Comparison of ENCODE assay signal across 1 cellular context in genomic region chr7:78496226-78496625, GRCh38.
TF ChIP-seq lines count a peak whose summit lies in the region.

No MANE protein-coding gene starts in this region.

TF ChIP-seq in GM23338, 12 proteins besides CTCF, POLR2A, EP300 and RAD21 (continued from another document):
- TF ChIP-seq, protein P1, sequence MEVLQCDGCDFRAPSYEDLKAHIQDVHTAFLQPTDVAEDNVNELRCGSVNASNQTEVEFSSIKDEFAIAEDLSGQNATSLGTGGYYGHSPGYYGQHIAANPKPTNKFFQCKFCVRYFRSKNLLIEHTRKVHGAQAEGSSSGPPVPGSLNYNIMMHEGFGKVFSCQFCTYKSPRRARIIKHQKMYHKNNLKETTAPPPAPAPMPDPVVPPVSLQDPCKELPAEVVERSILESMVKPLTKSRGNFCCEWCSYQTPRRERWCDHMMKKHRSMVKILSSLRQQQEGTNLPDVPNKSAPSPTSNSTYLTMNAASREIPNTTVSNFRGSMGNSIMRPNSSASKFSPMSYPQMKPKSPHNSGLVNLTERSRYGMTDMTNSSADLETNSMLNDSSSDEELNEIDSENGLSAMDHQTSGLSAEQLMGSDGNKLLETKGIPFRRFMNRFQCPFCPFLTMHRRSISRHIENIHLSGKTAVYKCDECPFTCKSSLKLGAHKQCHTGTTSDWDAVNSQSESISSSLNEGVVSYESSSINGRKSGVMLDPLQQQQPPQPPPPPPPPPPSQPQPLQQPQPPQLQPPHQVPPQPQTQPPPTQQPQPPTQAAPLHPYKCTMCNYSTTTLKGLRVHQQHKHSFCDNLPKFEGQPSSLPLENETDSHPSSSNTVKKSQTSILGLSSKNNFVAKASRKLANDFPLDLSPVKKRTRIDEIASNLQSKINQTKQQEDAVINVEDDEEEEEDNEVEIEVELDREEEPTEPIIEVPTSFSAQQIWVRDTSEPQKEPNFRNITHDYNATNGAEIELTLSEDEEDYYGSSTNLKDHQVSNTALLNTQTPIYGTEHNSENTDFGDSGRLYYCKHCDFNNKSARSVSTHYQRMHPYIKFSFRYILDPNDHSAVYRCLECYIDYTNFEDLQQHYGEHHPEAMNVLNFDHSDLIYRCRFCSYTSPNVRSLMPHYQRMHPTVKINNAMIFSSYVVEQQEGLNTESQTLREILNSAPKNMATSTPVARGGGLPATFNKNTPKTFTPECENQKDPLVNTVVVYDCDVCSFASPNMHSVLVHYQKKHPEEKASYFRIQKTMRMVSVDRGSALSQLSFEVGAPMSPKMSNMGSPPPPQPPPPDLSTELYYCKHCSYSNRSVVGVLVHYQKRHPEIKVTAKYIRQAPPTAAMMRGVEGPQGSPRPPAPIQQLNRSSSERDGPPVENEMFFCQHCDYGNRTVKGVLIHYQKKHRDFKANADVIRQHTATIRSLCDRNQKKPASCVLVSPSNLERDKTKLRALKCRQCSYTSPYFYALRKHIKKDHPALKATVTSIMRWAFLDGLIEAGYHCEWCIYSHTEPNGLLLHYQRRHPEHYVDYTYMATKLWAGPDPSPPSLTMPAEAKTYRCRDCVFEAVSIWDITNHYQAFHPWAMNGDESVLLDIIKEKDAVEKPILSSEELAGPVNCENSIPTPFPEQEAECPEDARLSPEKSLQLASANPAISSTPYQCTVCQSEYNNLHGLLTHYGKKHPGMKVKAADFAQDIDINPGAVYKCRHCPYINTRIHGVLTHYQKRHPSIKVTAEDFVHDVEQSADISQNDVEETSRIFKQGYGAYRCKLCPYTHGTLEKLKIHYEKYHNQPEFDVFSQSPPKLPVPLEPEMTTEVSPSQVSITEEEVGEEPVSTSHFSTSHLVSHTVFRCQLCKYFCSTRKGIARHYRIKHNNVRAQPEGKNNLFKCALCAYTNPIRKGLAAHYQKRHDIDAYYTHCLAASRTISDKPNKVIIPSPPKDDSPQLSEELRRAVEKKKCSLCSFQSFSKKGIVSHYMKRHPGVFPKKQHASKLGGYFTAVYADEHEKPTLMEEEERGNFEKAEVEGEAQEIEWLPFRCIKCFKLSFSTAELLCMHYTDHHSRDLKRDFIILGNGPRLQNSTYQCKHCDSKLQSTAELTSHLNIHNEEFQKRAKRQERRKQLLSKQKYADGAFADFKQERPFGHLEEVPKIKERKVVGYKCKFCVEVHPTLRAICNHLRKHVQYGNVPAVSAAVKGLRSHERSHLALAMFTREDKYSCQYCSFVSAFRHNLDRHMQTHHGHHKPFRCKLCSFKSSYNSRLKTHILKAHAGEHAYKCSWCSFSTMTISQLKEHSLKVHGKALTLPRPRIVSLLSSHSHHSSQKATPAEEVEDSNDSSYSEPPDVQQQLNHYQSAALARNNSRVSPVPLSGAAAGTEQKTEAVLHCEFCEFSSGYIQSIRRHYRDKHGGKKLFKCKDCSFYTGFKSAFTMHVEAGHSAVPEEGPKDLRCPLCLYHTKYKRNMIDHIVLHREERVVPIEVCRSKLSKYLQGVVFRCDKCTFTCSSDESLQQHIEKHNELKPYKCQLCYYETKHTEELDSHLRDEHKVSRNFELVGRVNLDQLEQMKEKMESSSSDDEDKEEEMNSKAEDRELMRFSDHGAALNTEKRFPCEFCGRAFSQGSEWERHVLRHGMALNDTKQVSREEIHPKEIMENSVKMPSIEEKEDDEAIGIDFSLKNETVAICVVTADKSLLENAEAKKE (CRISPR knock-in tag; IDR thresholded peaks at IDR 0.05) = no peak
- TF ChIP-seq ZNF114 (CRISPR knock-in tag; IDR thresholded peaks at IDR 0.05) = no peak
- TF ChIP-seq NANOG (IDR thresholded peaks at IDR 0.05; ENCODE audit: borderline replicate concordance) = no peak
- no peak for TF ChIP-seq POLR2AphosphoS5 (IDR thresholded peaks at IDR 0.05; ENCODE audit: low read depth)
- TF ChIP-seq STAT1 (IDR thresholded peaks at IDR 0.05; ENCODE audit: unreplicated experiment) = no peak
- no peak for TF ChIP-seq ZNF331 (CRISPR knock-in tag; IDR thresholded peaks at IDR 0.05; ENCODE audit: low read depth)
